Comparison of ENCODE assay signal across 21 cellular contexts in the genomic region with DNA sequence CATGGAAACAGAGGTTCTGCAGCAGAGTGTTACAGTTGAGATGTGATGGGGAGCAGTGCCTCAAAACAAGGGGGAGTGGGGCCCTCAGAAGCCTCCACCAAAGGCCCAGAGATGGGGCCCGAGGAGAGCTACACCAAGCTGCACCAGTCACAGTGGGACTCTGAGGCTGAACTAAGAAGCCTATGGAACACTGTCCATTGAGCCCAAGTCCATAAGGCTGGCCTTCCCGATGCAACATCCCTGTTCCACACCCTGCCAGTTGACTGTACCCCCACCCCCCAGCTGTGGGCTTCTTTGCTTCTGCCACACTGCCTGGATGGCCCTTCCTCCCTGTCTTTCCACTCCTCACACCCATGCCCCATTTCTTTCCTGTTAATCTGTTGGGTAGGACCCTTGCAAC. TPM values are rescaled to one million over a fixed set of nuclear protein-coding genes. Genes with fewer than 3 reads are reported as not detected.
DNase-seq lines count a peak whose midpoint lies in the region; ATAC-seq and TF ChIP-seq lines count a peak whose summit lies in the region.
"Had no signal": no experiment of that assay in that cellular context is flagged by ENCODE, and none has a peak within 500 bp of the region (broad histone marks: within the 10 kb centered on the region; RNA-seq: fewer than 3 reads in every experiment).

No MANE protein-coding gene starts in this region.

- H3K4me1 ChIP-seq in upper lobe of right lung: peaks cover 16% of the 10 kb centered on the region
- peaks cover 8 to 19% (median 17%) of the 10 kb centered on the region in 4 donors for H3K4me1 ChIP-seq in transverse colon

- H3K27ac ChIP-seq in upper lobe of right lung (no peak overlapping the region), transverse colon (no peak overlapping the region)
- H3K27ac ChIP-seq: Peyer's patch had no signal

- H3K27me3 ChIP-seq in upper lobe of right lung (no peaks in the 10 kb centered on the region), transverse colon (no peaks in the 10 kb centered on the region)
- H3K27me3 ChIP-seq: Peyer's patch had no signal

- H3K4me3 Mint-ChIP-seq in T-helper 17 cell (no peak overlapping the region), nephron (peak overlapping the region; percentile 23 to 74 (median 57))
- H3K4me3 Mint-ChIP-seq in effector memory CD8-positive, alpha-beta T cell: no peak overlapping the region
- H3K4me3 Mint-ChIP-seq: CD14-positive monocyte had no signal

- H3K4me1 Mint-ChIP-seq in T-helper 17 cell: peaks cover 25% of the 10 kb centered on the region
- peaks cover 12% of the 10 kb centered on the region for H3K4me1 Mint-ChIP-seq in nephron
- peaks cover 10 to 24% of the 10 kb centered on the region in 2 donors for H3K4me1 Mint-ChIP-seq in effector memory CD8-positive, alpha-beta T cell (ENCODE audit: low read depth in 2 of 2)

- no peak for TF ChIP-seq POLR2A in transverse colon (IDR thresholded peaks at IDR 0.05)

- H3K27ac Mint-ChIP-seq in T-helper 17 cell: peak overlapping the region; percentile 29
- no peak overlapping the region for H3K27ac Mint-ChIP-seq in nephron
- no peak overlapping the region for H3K27ac Mint-ChIP-seq in effector memory CD8-positive, alpha-beta T cell

- in situ Hi-C loops in transverse colon (cut with MboI; ENCODE audit: low pct_ligation_motif_present in 1 of 4, low pct_unique_long_range_greater_than_20kb in 1 of 4, low sequenced_read_pairs in 3 of 4): no loop called here

- H3K36me3 ChIP-seq in upper lobe of right lung (peaks cover 5% of the 10 kb centered on the region), transverse colon (no peaks in the 10 kb centered on the region)
- H3K36me3 ChIP-seq: Peyer's patch had no signal

- H3K9me3 Mint-ChIP-seq in nephron: no peaks in the 10 kb centered on the region
- H3K9me3 Mint-ChIP-seq in effector memory CD8-positive, alpha-beta T cell: no peaks in the 10 kb centered on the region
- H3K9me3 Mint-ChIP-seq: CD14-positive monocyte had no signal

- TF ChIP-seq EP300 in transverse colon (IDR thresholded peaks at IDR 0.05; ENCODE audit: low read depth): no peak

- peak; percentile 12 for DNase-seq in activated effector memory CD4-positive, alpha-beta T cell treated with anti-CD3 and anti-CD28 coated beads, Interleukin-2, amount 50 U/mL, for 16 hours
- no peak for DNase-seq in activated effector memory CD4-positive, alpha-beta T cell treated with Interleukin-2 at 50 U/mL for 16 hours
- no peak for DNase-seq in T-helper 17 cell
- peak; percentile 33 for DNase-seq in upper lobe of right lung
- no peak for DNase-seq in effector memory CD8-positive, alpha-beta T cell
- DNase-seq in transverse colon: no peak
- no peak for DNase-seq in NCI-H2107 (lab: John Stamatoyannopoulos, UW)
- DNase-seq: 8988T, DMS79, MM.1S, NCI-H1048, NCI-H1436, NCI-H187 treated with DMSO at 0.1 percent for 48 hours, NCI-H510A treated with DMSO at 0.1 percent for 48 hours, NCI-H82 had no signal

- H3K4me3 ChIP-seq in upper lobe of right lung (no peak overlapping the region), transverse colon (no peak overlapping the region)
- H3K4me3 ChIP-seq: K562, Peyer's patch had no signal

- H3K36me3 Mint-ChIP-seq in T-helper 17 cell (ENCODE audit: low read depth): peaks cover 5% of the 10 kb centered on the region
- H3K36me3 Mint-ChIP-seq in nephron (ENCODE audit: low read depth): peaks cover 48% of the 10 kb centered on the region
- H3K36me3 Mint-ChIP-seq in effector memory CD8-positive, alpha-beta T cell (ENCODE audit: insufficient read depth): peaks cover 7% of the 10 kb centered on the region

- no peaks in the 10 kb centered on the region for H3K27me3 Mint-ChIP-seq in T-helper 17 cell
- H3K27me3 Mint-ChIP-seq in nephron (ENCODE audit: low read depth): no peaks in the 10 kb centered on the region
- H3K27me3 Mint-ChIP-seq in effector memory CD8-positive, alpha-beta T cell: no peaks in the 10 kb centered on the region

- H3K9me3 ChIP-seq in T-helper 17 cell (ENCODE audit: control insufficient read depth, low read length, poor library complexity, severe bottlenecking): no peaks in the 10 kb centered on the region
- H3K9me3 ChIP-seq in upper lobe of right lung: no peaks in the 10 kb centered on the region
- H3K9me3 ChIP-seq in transverse colon: no peaks in the 10 kb centered on the region
- H3K9me3 ChIP-seq: Peyer's patch had no signal

- ATAC-seq in T-helper 17 cell (no peak), upper lobe of right lung (no peak)
- ATAC-seq in effector memory CD8-positive, alpha-beta T cell (replicated peaks): no peak
- ATAC-seq: K562, SK-N-SH treated with all-trans-retinoic acid at 6 μM for 48 hours had no signal

- 100% methylated on average over 2 of the region's 2 CpGs; no CpG with 5 or more reads in 1 of the 2 donors for WGBS in transverse colon (ENCODE audit: low coverage in 1 of 2), 2 donors

- intact Hi-C loops in upper lobe of right lung (cut with DNase I): no loop called here
- intact Hi-C loops in transverse colon (cut with DNase I; ENCODE audit: low total_unique reads): no loop called here

- TF ChIP-seq CTCF in nephron (IDR thresholded peaks at IDR 0.05; ENCODE audit: unreplicated experiment in 3 of 3): no peak
- TF ChIP-seq CTCF in upper lobe of right lung (IDR thresholded peaks at IDR 0.05): no peak
- no peak for TF ChIP-seq CTCF in transverse colon (IDR thresholded peaks at IDR 0.05)

RNA-seq across cellular contexts. Expression of a gene that starts 2.9 kb away (rescaled TPM):
- 10 to 100 TPM; 45.8 to 47.0 TPM for total RNA-seq in T-helper 17 cell
- 44.3 TPM for total RNA-seq in upper lobe of right lung
- total RNA-seq in transverse colon: 10 to 100 TPM; 15.5 to 85.7 (median 36.6) TPM

RNA-seq across cellular contexts. Expression of a gene that starts 3.0 kb away (rescaled TPM):
- total RNA-seq in T-helper 17 cell: 10 to 100 TPM; 41.9 to 42.9 TPM
- total RNA-seq in upper lobe of right lung: 34.8 TPM
- 10 to 100 TPM; 29.2 to 42.2 (median 36.7) TPM for total RNA-seq in transverse colon

RNA-seq across cellular contexts. Expression of a gene that starts 21.4 kb away (rescaled TPM):
- not detected for total RNA-seq in T-helper 17 cell
- total RNA-seq in upper lobe of right lung: not detected
- not detected for total RNA-seq in transverse colon
- total RNA-seq: H7, K562, Peyer's patch had no signal

RNA-seq across cellular contexts. Expression of a gene that starts 22.8 kb away (rescaled TPM):
- not detected for total RNA-seq in T-helper 17 cell
- total RNA-seq in upper lobe of right lung: not detected
- total RNA-seq in transverse colon: not detected
- total RNA-seq: H7, K562, Peyer's patch had no signal

RNA-seq across cellular contexts. Expression of a gene that starts 35.7 kb away (rescaled TPM):
- 10 to 100 TPM; 72.1 to 76.5 TPM for total RNA-seq in T-helper 17 cell
- 69.6 TPM for total RNA-seq in upper lobe of right lung
- 10 to 100 TPM; 32.2 to 55.8 (median 45.8) TPM for total RNA-seq in transverse colon

Comparison
In these comparisons a context has a peak if more than half of its experiments do, and no peak if none do; other contexts are left out.
1. DNase-seq: peak in activated effector memory CD4-positive, alpha-beta T cell treated with anti-CD3 and anti-CD28 coated beads, Interleukin-2, amount 50 U/mL, for 16 hours (single experiment) and upper lobe of right lung (single experiment); none in activated effector memory CD4-positive, alpha-beta T cell treated with Interleukin-2 at 50 U/mL for 16 hours (single experiment), T-helper 17 cell (0 of 3), effector memory CD8-positive, alpha-beta T cell (0 of 3), transverse colon (single experiment) and NCI-H2107 (single experiment).
2. H3K4me3 Mint-ChIP-seq: peak in nephron (3 of 3); none in T-helper 17 cell (single experiment) and effector memory CD8-positive, alpha-beta T cell (0 of 2).